In the genomic region with DNA sequence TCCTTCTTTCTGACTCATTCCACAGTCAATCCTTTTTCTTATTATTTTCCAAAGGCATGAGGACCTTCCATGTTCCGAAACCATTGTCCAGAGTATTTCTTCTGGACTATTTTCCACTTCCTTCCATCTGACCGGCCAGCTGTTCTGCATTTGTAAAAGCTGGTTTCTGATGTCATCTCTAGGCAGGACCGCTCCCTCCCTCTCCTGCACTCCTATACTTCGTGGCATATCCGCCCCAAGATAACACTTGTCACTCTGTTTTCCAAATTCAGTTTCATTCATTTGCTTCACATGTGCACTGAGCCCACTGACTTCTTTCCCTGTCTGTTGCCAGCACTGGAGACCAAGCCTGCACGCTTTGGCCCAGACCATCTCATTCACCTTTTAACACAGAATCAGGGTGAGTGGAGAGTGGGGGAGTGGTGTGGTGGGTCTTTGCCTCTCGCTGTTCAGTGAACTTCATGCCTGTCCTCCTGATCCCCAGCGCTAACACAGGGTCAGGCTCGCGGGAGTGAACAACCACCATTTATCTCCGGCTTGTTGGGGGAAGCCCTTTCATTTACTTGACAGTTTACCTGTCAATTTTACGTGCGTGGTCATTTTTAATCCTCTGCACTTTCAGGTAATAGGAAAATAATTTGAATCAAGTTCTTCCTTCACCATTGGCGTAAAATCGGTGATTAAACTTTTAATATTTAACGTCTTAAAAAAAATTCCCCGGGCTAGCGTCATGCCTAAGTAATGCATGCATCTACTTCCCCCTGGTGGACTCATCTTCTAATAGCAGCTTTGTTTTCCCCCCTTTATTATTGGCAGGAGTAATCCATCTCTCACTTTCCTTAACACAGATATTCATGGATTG, we compare ENCODE assay signal across 8 cellular contexts. TPM values are rescaled to one million over a fixed set of nuclear protein-coding genes. Genes with fewer than 3 reads are reported as not detected.
A peak's percentile ranks its signal among the peaks of the same experiment; 100 is the strongest.
DNase-seq lines count a peak whose midpoint lies in the region; ATAC-seq and TF ChIP-seq lines count a peak whose summit lies in the region.

No MANE protein-coding gene starts in this region.

- H3K36me3 ChIP-seq in MM.1S (replicated peaks; ENCODE audit: insufficient read depth, low read length) = no peaks in the 10 kb centered on the region

- DNase-seq in Right ventricle myocardium inferior (ENCODE audit: missing footprints) (no peak), cardiac septum (ENCODE audit: low spot score) (no peak), MM.1S (peak; percentile 54), SHP77 treated with DMSO at 0.1 percent for 48 hours (lab: John Stamatoyannopoulos, UW) (peak; percentile 31), epidermal melanocyte (ENCODE audit: insufficient read length, low spot score) (peak; percentile 72), middle frontal gyrus (ENCODE audit: extremely low spot score, low spot score) (peak; percentile 31)

- no peaks in the 10 kb centered on the region for H3K79me2 ChIP-seq in MM.1S (ENCODE audit: low read length)

- H3F3A ChIP-seq in MM.1S (ENCODE audit: insufficient read depth, low read length) = no peaks in the 10 kb centered on the region

- TF ChIP-seq CTCF in MM.1S (IDR thresholded peaks at IDR 0.05; ENCODE audit: low read length) = peak; percentile 77

- H3K27me3 ChIP-seq in MM.1S (replicated peaks; ENCODE audit: insufficient read depth, low read length) = no peaks in the 10 kb centered on the region

- H3K4me2 ChIP-seq in MM.1S (ENCODE audit: low read depth, low read length) = peak overlapping the region; percentile 24

- H3K9ac ChIP-seq in MM.1S (ENCODE audit: low read length) = no peak overlapping the region

- peak; percentile 67 for ATAC-seq in Right ventricle myocardium inferior
- ATAC-seq in GM19463 (IDR thresholded peaks at IDR 0.05; ENCODE audit: unreplicated experiment) = no peak
- no peak for ATAC-seq in HG03196 (IDR thresholded peaks at IDR 0.05; ENCODE audit: unreplicated experiment)

- H3K9me2 ChIP-seq in MM.1S (replicated peaks; ENCODE audit: insufficient read depth, low read length) = no peaks in the 10 kb centered on the region

- intact Hi-C loops in Right ventricle myocardium inferior (cut with DNase I) = loop anchor here (5.0 kb wide), 1 partner anchor 101 kb away; no protein-coding TSS in a partner anchor
- intact Hi-C loops in cardiac septum (cut with DNase I) = loop anchor here (5.0 kb wide), 1 partner anchor 106 kb away; no protein-coding TSS in a partner anchor

- no peaks in the 10 kb centered on the region for H3K4me1 ChIP-seq in MM.1S (ENCODE audit: low read length)

- H4K20me1 ChIP-seq in MM.1S (ENCODE audit: insufficient read depth, low read length) = no peaks in the 10 kb centered on the region

- H3K9me3 ChIP-seq in MM.1S (replicated peaks; ENCODE audit: insufficient read depth, low read length) = no peaks in the 10 kb centered on the region

- 0 out of 2 replicates have a peak overlapping the region, but pooled peaks have one; percentile 15 for H2AFZ ChIP-seq in MM.1S (ENCODE audit: low read length)

- H3K4me3 ChIP-seq in MM.1S (ENCODE audit: low read length) = no peak overlapping the region

- H3K27ac ChIP-seq in MM.1S (ENCODE audit: low read length) = no peak overlapping the region

RNA-seq across cellular contexts. Expression of a gene that starts 52.5 kb away (rescaled TPM):
- total RNA-seq in Right ventricle myocardium inferior (1.2 TPM), cardiac septum (2.6 TPM)

Comparison
In these comparisons a context has a peak if more than half of its experiments do, and no peak if none do; other contexts are left out.
1. DNase-seq: peak in MM.1S (single experiment), SHP77 treated with DMSO at 0.1 percent for 48 hours (single experiment), epidermal melanocyte (single experiment) and middle frontal gyrus (single experiment); none in Right ventricle myocardium inferior (single experiment) and cardiac septum (single experiment).